In genomic region chr15:44034933-44035624, GRCh38 we compare ENCODE assay signal across 16 cellular contexts.
A peak's percentile ranks its signal among the peaks of the same experiment; 100 is the strongest.
DNase-seq lines count a peak whose midpoint lies in the region; ATAC-seq and TF ChIP-seq lines count a peak whose summit lies in the region.
"Had no signal": no experiment of that assay in that cellular context is flagged by ENCODE, and none has a peak within 500 bp of the region (broad histone marks: within the 10 kb centered on the region; RNA-seq: fewer than 3 reads in every experiment).

No MANE protein-coding gene starts in this region.

- H3K4me3 ChIP-seq in astrocyte of the spinal cord (ENCODE audit: low read depth, low read length) (no peak overlapping the region), heart right ventricle (no peak overlapping the region), thyroid gland (replicated peaks in 1 of 3) (no peak overlapping the region), endodermal cell (ENCODE audit: low read length) (no peak overlapping the region)
- H3K4me3 ChIP-seq: mucosa of descending colon, right lobe of liver, tibial artery had no signal

- H3K4me1 Mint-ChIP-seq in endodermal cell, result peaks cover 10% of the 10 kb centered on the region
- H3K4me1 Mint-ChIP-seq: T-cell had no signal

- H3K27ac ChIP-seq in heart right ventricle, result peak overlapping the region in 2 of 10 donors; percentile 17 to 34
- peak overlapping the region; percentile 44 to 78 (median 76) for H3K27ac ChIP-seq in thyroid gland
- H3K27ac ChIP-seq in endodermal cell (ENCODE audit: low read depth, low read length), result no peak overlapping the region
- H3K27ac ChIP-seq: right lobe of liver, tibial artery had no signal

- 34 to 35% methylated on average over 3 of the region's 3 CpGs for WGBS in heart right ventricle, 2 donors
- 34 to 41% methylated on average over 3 of the region's 3 CpGs for WGBS in thyroid gland, 2 donors
- WGBS in endodermal cell (ENCODE audit: insufficient coverage in 1 of 2, insufficient read length in 1 of 2), 2 experiments, result 83 to 88% methylated on average over 2 to 3 of the region's 3 CpGs

- no peak overlapping the region for H3K27ac Mint-ChIP-seq in endodermal cell
- H3K27ac Mint-ChIP-seq: T-cell had no signal

- no peak overlapping the region for H3K4me3 Mint-ChIP-seq in endodermal cell
- H3K4me3 Mint-ChIP-seq: T-cell had no signal

- H3K4me1 ChIP-seq in heart right ventricle (peaks cover 0 to 20% (median 10%) of the 10 kb centered on the region in 9 donors), thyroid gland (peaks cover 20 to 35% of the 10 kb centered on the region in 2 donors), endodermal cell (ENCODE audit: control insufficient read depth, insufficient read depth, low read length) (peaks cover 7% of the 10 kb centered on the region)
- H3K4me1 ChIP-seq: right lobe of liver had no signal

- in situ Hi-C loops in astrocyte of the spinal cord (cut with HindIII; ENCODE audit: low sequenced_read_pairs), result no loop called here

- H3K9ac ChIP-seq in endodermal cell (ENCODE audit: extremely low read depth, low read length, poor library complexity, severe bottlenecking), result no peak overlapping the region

- DNase-seq in Right ventricle myocardium inferior (ENCODE audit: missing footprints), result no peak
- DNase-seq in cardiac septum (ENCODE audit: low spot score), result no peak
- peak; percentile 82 for DNase-seq in astrocyte of the spinal cord (ENCODE audit: low read depth, low spot score)
- DNase-seq in heart right ventricle, result peak in 1 of 2 donors; percentile 6
- DNase-seq in thyroid gland, result peak; percentile 46 to 60
- DNase-seq in GOT3 (lab: John Stamatoyannopoulos, UW), result no peak
- no peak for DNase-seq in activated CD8-positive, alpha-beta memory T cell treated with anti-CD3 and anti-CD28 coated beads for 24 hours
- DNase-seq in endodermal cell, result no peak
- DNase-seq: activated CD4-positive, alpha-beta T cell treated with anti-CD3 and anti-CD28 coated beads for 48 hours; activated effector memory CD4-positive, alpha-beta T cell treated with Interleukin-2 at 50 U/mL for 16 hours; mucosa of descending colon; NCI-H1105; NCI-H82; right lobe of liver; T-cell had no signal

- ATAC-seq in Right ventricle myocardium inferior (peak; percentile 73), heart right ventricle (peak in 6 of 8 donors; percentile 44 to 90 (median 56))
- ATAC-seq: mucosa of descending colon, right lobe of liver, T-cell had no signal

- H3K9me3 ChIP-seq in heart right ventricle (no peaks in the 10 kb centered on the region), thyroid gland (no peaks in the 10 kb centered on the region), endodermal cell (ENCODE audit: control insufficient read depth, low read length) (no peaks in the 10 kb centered on the region)
- H3K9me3 ChIP-seq: mucosa of descending colon, right lobe of liver, tibial artery had no signal

- H3K27me3 ChIP-seq in heart right ventricle (peaks cover 0 to 7% (median 0%) of the 10 kb centered on the region in 7 donors), thyroid gland (no peaks in the 10 kb centered on the region), endodermal cell (ENCODE audit: control insufficient read depth, insufficient read depth, low read length, poor library complexity, severe bottlenecking) (no peaks in the 10 kb centered on the region)
- H3K27me3 ChIP-seq: right lobe of liver had no signal

- no peaks in the 10 kb centered on the region for H3K27me3 Mint-ChIP-seq in endodermal cell (ENCODE audit: insufficient read depth)

- no peak for TF ChIP-seq CTCF in astrocyte of the spinal cord (IDR thresholded peaks at IDR 0.05; ENCODE audit: low read depth, low read length)
- TF ChIP-seq CTCF in heart right ventricle (IDR thresholded peaks at IDR 0.05), result no peak
- peak in 1 of 6 experiments; percentile 12 for TF ChIP-seq CTCF in thyroid gland (IDR thresholded peaks at IDR 0.05)
- no peak for TF ChIP-seq CTCF in endodermal cell (conservative IDR thresholded peaks at IDR 0.05)

- H3K9me3 Mint-ChIP-seq in endodermal cell, result no peaks in the 10 kb centered on the region

- intact Hi-C loops in Right ventricle myocardium inferior (cut with DNase I), result no loop called here
- intact Hi-C loops in cardiac septum (cut with DNase I), result no loop called here
- intact Hi-C loops in heart right ventricle (cut with DNase I), result loop anchor here in 2 of 10 donors (10.0 kb wide), 2 partner anchors 120 to 130 kb away; no protein-coding TSS in a partner anchor
- intact Hi-C loops in thyroid gland (cut with DNase I), result no loop called here

- no peak for TF ChIP-seq POLR2A in thyroid gland (IDR thresholded peaks at IDR 0.05)

- H3K36me3 Mint-ChIP-seq in endodermal cell (ENCODE audit: low read depth), result no peaks in the 10 kb centered on the region
- H3K36me3 Mint-ChIP-seq: T-cell had no signal

- no peaks in the 10 kb centered on the region for H3K36me3 ChIP-seq in heart right ventricle
- no peaks in the 10 kb centered on the region for H3K36me3 ChIP-seq in thyroid gland
- H3K36me3 ChIP-seq in endodermal cell (ENCODE audit: control insufficient read depth, insufficient read depth, low read length), result no peaks in the 10 kb centered on the region
- H3K36me3 ChIP-seq: right lobe of liver, tibial artery had no signal

Comparison
In these comparisons a context has a peak if more than half of its experiments do, and no peak if none do; other contexts are left out.
1. DNase-seq: peak in astrocyte of the spinal cord (single experiment) and thyroid gland (2 of 2); none in Right ventricle myocardium inferior (single experiment), cardiac septum (single experiment), GOT3 (single experiment), activated CD8-positive, alpha-beta memory T cell treated with anti-CD3 and anti-CD28 coated beads for 24 hours (single experiment) and endodermal cell (single experiment).